Comparison of ENCODE assay signal across 8 cellular contexts in the genomic region with DNA sequence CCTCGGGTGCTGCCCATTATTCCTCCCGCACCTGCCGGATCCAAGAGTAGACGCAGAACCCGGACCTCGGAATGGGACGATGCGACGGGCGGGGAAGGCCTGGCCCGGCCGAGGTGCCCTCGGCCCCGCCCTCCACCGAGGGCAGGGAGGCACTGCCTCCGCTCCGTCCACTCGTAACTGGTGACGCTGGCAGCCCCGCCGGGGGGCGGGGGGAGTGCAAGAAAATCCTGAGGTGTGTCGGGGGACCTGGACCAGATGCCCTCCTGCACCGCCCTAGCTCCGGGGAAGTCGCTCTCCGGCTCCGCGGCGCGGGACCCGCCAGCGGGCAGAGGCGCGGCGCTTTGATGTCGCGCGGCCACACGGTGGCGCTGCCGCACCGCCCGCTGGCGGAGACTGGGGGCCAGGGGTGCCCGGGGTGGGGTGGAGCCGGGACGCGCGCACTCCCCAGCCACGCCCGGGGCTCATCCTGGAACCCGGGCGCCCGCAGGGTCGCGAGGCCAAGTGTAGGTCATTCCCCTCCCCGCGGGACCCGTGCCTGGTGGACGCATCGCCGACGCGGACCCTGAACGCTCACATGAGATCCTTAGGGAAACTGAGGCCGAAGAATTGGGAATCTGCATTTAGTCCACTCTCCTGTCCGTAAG.
A peak's percentile ranks its signal among the peaks of the same experiment; 100 is the strongest.
DNase-seq lines count a peak whose midpoint lies in the region; ATAC-seq, FAIRE-seq and TF ChIP-seq lines count a peak whose summit lies in the region.

No MANE protein-coding gene starts in this region.

- peaks cover 17% of the 10 kb centered on the region for H3K27me3 ChIP-seq in neuron (ENCODE audit: insufficient read depth, low read length)

- peak; percentile 96 for TF ChIP-seq CTCF in A549 (IDR thresholded peaks at IDR 0.05)

- 11% methylated on average over 24 of the region's 68 CpGs for WGBS in A549 (ENCODE audit: missing lambda C conversion rate)

- ATAC-seq in A549 (peak; percentile 90 to 95), GM18517 (IDR thresholded peaks at IDR 0.05; ENCODE audit: unreplicated experiment) (peak; percentile 55), HG03039 (IDR thresholded peaks at IDR 0.05; ENCODE audit: unreplicated experiment) (peak; percentile 81)

- no peaks in the 10 kb centered on the region for H3K36me3 ChIP-seq in neuron (ENCODE audit: insufficient read depth, low read length)

- peak overlapping the region; percentile 80 for H2AFZ ChIP-seq in neuron (ENCODE audit: low read depth, low read length)

- CTCF ChIA-PET in A549 (lab: Yijun Ruan, JAX) = interaction anchor here (0.6 to 5.6 kb wide), 57 partner anchors 9 to 961 kb away, joined by 3 to 47 read pairs (median 3); a partner anchor contains a TSS

- peak; percentile 52 to 95 for TF ChIP-seq RAD21 in A549 (conservative IDR thresholded peaks at IDR 0.05 in 1 of 2, IDR thresholded peaks at IDR 0.05 in 1 of 2)

- H3K4me3 ChIP-seq in A549 = peak overlapping the region; percentile 46
- H3K4me3 ChIP-seq in neuron (ENCODE audit: low read length) = peak overlapping the region; percentile 45

- FAIRE-seq in A549 (lab: Jason Lieb, UNC) = no peak

- POLR2A ChIA-PET in A549 (lab: Yijun Ruan, JAX) = no interaction called here

- no peak for TF ChIP-seq EP300 in A549 (IDR thresholded peaks at IDR 0.05)

- TF ChIP-seq POLR2A in A549 (IDR thresholded peaks at IDR 0.05; ENCODE audit: low read length) = no peak

- H3K9me3 ChIP-seq in A549 = 0 out of 3 replicates have a peak, but pooled peaks cover 2% of the 10 kb centered on the region
- no peaks in the 10 kb centered on the region for H3K9me3 ChIP-seq in neuron (ENCODE audit: low read length)

- H3K27ac ChIP-seq in A549 (peak overlapping the region; percentile 52 to 86), substantia nigra (ENCODE audit: low read depth, low read length, poor library complexity, severe bottlenecking) (no peak overlapping the region)

- H3K4me2 ChIP-seq in A549 = peak overlapping the region; percentile 90

- DNase-seq in A549 (ENCODE audit: low read depth in 1 of 2, low spot score in 1 of 2) (peak; percentile 28 to 72), NOMO-1 treated with dmso at 0.1 percent for 144 hours (lab: John Stamatoyannopoulos, UW; ENCODE audit: unreplicated experiment) (peak; percentile 3), activated gamma-delta T cell (lab: John Stamatoyannopoulos, UW) (peak; percentile 30), germinal center (ENCODE audit: low spot score) (peak; percentile 83), substantia nigra (lab: John Stamatoyannopoulos, UW) (peak in 37 of 49 donors; percentile 4 to 88 (median 28))

- H3K4me1 ChIP-seq in A549 (no peaks in the 10 kb centered on the region), neuron (ENCODE audit: insufficient read depth, low read length) (peaks cover 2% of the 10 kb centered on the region)

TF ChIP-seq in A549, 52 proteins besides CTCF, POLR2A, EP300 and RAD21 (continues in another document):
- no peak for TF ChIP-seq HEYL (CRISPR knock-in tag; IDR thresholded peaks at IDR 0.05)
- no peak for TF ChIP-seq CBX2 (IDR thresholded peaks at IDR 0.05; ENCODE audit: borderline replicate concordance, low read depth)
- peak; percentile 93 for TF ChIP-seq SMC3 (IDR thresholded peaks at IDR 0.05)
- TF ChIP-seq, protein P1, sequence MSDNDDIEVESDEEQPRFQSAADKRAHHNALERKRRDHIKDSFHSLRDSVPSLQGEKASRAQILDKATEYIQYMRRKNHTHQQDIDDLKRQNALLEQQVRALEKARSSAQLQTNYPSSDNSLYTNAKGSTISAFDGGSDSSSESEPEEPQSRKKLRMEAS (IDR thresholded peaks at IDR 0.05) = peak; percentile 28; the same call in 1 of the 2 replicates
- TF ChIP-seq CBX8 (IDR thresholded peaks at IDR 0.05) = no peak
- TF ChIP-seq RFX5 (IDR thresholded peaks at IDR 0.05) = no peak
- TF ChIP-seq CHD2 (IDR thresholded peaks at IDR 0.05; ENCODE audit: low read length, partially characterized antibody) = no peak
- TF ChIP-seq ZC3H11A (IDR thresholded peaks at IDR 0.05) = no peak
- TF ChIP-seq MYC (IDR thresholded peaks at IDR 0.05; ENCODE audit: borderline replicate concordance, low read length) = no peak
- TF ChIP-seq JUNB (IDR thresholded peaks at IDR 0.05) = no peak
- no peak for TF ChIP-seq NPAS2 (CRISPR knock-in tag; IDR thresholded peaks at IDR 0.05; ENCODE audit: borderline replicate concordance)
- no peak for TF ChIP-seq HOXB13 (CRISPR knock-in tag; IDR thresholded peaks at IDR 0.05; ENCODE audit: low read depth)
- TF ChIP-seq ZNF302 (CRISPR knock-in tag; IDR thresholded peaks at IDR 0.05) = no peak
- TF ChIP-seq, protein P2, sequence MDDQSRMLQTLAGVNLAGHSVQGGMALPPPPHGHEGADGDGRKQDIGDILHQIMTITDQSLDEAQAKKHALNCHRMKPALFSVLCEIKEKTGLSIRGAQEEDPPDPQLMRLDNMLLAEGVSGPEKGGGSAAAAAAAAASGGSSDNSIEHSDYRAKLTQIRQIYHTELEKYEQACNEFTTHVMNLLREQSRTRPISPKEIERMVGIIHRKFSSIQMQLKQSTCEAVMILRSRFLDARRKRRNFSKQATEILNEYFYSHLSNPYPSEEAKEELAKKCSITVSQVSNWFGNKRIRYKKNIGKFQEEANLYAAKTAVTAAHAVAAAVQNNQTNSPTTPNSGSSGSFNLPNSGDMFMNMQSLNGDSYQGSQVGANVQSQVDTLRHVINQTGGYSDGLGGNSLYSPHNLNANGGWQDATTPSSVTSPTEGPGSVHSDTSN (IDR thresholded peaks at IDR 0.05) = no peak
- no peak for TF ChIP-seq NFE2L2 (conservative IDR thresholded peaks at IDR 0.05; ENCODE audit: low read length)
- TF ChIP-seq, protein P3, sequence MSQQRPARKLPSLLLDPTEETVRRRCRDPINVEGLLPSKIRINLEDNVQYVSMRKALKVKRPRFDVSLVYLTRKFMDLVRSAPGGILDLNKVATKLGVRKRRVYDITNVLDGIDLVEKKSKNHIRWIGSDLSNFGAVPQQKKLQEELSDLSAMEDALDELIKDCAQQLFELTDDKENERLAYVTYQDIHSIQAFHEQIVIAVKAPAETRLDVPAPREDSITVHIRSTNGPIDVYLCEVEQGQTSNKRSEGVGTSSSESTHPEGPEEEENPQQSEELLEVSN (IDR thresholded peaks at IDR 0.05; ENCODE audit: borderline replicate concordance, low read depth) = 0 out of 2 replicates have a peak, but pooled peaks have one; percentile 28
- no peak for TF ChIP-seq MAFK (IDR thresholded peaks at IDR 0.05; ENCODE audit: partially characterized antibody)
- TF ChIP-seq, protein P4, sequence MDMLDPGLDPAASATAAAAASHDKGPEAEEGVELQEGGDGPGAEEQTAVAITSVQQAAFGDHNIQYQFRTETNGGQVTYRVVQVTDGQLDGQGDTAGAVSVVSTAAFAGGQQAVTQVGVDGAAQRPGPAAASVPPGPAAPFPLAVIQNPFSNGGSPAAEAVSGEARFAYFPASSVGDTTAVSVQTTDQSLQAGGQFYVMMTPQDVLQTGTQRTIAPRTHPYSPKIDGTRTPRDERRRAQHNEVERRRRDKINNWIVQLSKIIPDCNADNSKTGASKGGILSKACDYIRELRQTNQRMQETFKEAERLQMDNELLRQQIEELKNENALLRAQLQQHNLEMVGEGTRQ (IDR thresholded peaks at IDR 0.05) = no peak
- no peak for TF ChIP-seq KDM1A (IDR thresholded peaks at IDR 0.05; ENCODE audit: low read depth)
- TF ChIP-seq HDAC2 (IDR thresholded peaks at IDR 0.05) = no peak
- no peak for TF ChIP-seq FOSB (CRISPR knock-in tag; IDR thresholded peaks at IDR 0.05)
- TF ChIP-seq JUN (IDR thresholded peaks at IDR 0.05) = peak in 1 of 2 experiments; percentile 19; a peak in 1 of 5 replicates
- no peak for TF ChIP-seq HOXA7 (CRISPR knock-in tag; IDR thresholded peaks at IDR 0.05)
- no peak for TF ChIP-seq FOSL2 (IDR thresholded peaks at IDR 0.05)
- TF ChIP-seq FOSL2 (CRISPR knock-in tag; IDR thresholded peaks at IDR 0.05) = no peak
- TF ChIP-seq, protein P5, sequence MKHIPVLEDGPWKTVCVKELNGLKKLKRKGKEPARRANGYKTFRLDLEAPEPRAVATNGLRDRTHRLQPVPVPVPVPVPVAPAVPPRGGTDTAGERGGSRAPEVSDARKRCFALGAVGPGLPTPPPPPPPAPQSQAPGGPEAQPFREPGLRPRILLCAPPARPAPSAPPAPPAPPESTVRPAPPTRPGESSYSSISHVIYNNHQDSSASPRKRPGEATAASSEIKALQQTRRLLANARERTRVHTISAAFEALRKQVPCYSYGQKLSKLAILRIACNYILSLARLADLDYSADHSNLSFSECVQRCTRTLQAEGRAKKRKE (CRISPR knock-in tag; IDR thresholded peaks at IDR 0.05; ENCODE audit: low read depth) = no peak
- TF ChIP-seq, protein P6, sequence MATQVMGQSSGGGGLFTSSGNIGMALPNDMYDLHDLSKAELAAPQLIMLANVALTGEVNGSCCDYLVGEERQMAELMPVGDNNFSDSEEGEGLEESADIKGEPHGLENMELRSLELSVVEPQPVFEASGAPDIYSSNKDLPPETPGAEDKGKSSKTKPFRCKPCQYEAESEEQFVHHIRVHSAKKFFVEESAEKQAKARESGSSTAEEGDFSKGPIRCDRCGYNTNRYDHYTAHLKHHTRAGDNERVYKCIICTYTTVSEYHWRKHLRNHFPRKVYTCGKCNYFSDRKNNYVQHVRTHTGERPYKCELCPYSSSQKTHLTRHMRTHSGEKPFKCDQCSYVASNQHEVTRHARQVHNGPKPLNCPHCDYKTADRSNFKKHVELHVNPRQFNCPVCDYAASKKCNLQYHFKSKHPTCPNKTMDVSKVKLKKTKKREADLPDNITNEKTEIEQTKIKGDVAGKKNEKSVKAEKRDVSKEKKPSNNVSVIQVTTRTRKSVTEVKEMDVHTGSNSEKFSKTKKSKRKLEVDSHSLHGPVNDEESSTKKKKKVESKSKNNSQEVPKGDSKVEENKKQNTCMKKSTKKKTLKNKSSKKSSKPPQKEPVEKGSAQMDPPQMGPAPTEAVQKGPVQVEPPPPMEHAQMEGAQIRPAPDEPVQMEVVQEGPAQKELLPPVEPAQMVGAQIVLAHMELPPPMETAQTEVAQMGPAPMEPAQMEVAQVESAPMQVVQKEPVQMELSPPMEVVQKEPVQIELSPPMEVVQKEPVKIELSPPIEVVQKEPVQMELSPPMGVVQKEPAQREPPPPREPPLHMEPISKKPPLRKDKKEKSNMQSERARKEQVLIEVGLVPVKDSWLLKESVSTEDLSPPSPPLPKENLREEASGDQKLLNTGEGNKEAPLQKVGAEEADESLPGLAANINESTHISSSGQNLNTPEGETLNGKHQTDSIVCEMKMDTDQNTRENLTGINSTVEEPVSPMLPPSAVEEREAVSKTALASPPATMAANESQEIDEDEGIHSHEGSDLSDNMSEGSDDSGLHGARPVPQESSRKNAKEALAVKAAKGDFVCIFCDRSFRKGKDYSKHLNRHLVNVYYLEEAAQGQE (IDR thresholded peaks at IDR 0.05) = no peak
- no peak for TF ChIP-seq EHF (CRISPR knock-in tag; IDR thresholded peaks at IDR 0.05)
- TF ChIP-seq RNF2 (IDR thresholded peaks at IDR 0.05; ENCODE audit: borderline replicate concordance, low read depth) = no peak
- TF ChIP-seq CEBPB (IDR thresholded peaks at IDR 0.05) = no peak
- TF ChIP-seq ZSCAN20 (CRISPR knock-in tag; IDR thresholded peaks at IDR 0.05) = no peak

Comparison
In these comparisons a context has a peak if more than half of its experiments do, and no peak if none do; other contexts are left out.
1. DNase-seq: peak in every context shown above with its lines; median percentile 83 in germinal center; 50 in A549; 30 in activated gamma-delta T cell; 28 in substantia nigra; 3 in NOMO-1 treated with dmso at 0.1 percent for 144 hours.